20 cellular contexts compared by ENCODE assay signal in the genomic region with DNA sequence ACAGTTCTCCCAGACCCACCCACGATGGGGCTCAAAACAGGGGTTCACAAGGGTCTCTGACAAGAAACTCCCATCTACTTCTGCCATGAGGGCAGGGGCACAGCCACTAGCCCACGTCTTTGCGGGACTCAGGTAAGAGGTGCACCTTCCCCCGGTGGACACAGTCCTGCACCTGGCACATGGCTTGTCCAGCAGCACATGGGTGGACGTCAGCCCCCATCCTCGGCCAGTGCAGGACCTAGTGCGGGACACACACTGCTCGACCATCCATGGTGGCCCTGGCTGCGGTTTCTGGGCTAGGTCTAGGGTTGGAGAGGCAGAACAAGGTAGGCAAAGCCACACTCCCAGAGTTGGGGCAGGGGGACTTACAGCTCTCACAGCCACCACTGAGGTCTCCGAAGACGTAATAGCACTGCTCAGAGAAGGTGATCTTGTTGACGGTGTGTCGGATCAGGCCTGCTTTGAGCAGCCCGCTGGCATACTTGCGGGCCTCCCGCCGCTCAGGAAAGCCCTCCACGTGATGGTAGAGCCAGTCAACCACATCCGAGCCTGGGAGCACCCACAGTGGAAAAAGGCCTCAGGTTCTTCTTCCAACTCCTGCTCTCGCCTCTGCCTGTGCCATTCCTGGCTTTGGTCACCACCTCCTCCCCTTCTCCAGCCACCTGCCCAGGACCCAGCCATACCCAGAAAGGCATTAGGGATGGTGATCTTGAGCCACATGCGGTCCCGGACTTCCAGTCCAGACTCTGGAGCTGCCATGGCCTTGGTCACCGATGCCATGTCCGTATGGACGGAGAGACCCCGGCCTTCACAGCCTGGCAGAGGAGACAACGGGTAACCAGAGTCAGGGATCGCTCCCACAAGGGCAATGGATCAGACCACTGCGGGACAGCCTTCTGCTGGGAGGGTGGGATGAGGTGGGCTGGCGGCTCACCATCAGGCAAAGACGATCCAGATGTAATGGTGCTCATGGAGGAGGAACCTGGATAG. TPM values are rescaled to one million over a fixed set of nuclear protein-coding genes. Genes with fewer than 3 reads are reported as not detected.
A peak's percentile ranks its signal among the peaks of the same experiment; 100 is the strongest.
DNase-seq lines count a peak whose midpoint lies in the region; ATAC-seq, FAIRE-seq and TF ChIP-seq lines count a peak whose summit lies in the region.
"Had no signal": no experiment of that assay in that cellular context is flagged by ENCODE, and none has a peak within 500 bp of the region (broad histone marks: within the 10 kb centered on the region; RNA-seq: fewer than 3 reads in every experiment).

No MANE protein-coding gene starts in this region.

- intact Hi-C loops in prostate gland (cut with DNase I) = no loop called here

- H3K36me3 ChIP-seq in prostate gland = peaks cover 2 to 35% of the 10 kb centered on the region in 2 donors

- H3K36me3 Mint-ChIP-seq in chondrocyte (ENCODE audit: low read depth) = peaks cover 29% of the 10 kb centered on the region
- peaks cover 41% of the 10 kb centered on the region for H3K36me3 Mint-ChIP-seq in endothelial cell (ENCODE audit: low read depth, unreplicated experiment)

- no peaks in the 10 kb centered on the region for H3K9me3 ChIP-seq in prostate gland
- H3K9me3 ChIP-seq: Caco-2, Peyer's patch had no signal

- ATAC-seq in GM21447 (IDR thresholded peaks at IDR 0.05; ENCODE audit: unreplicated experiment) = no peak

- no peaks in the 10 kb centered on the region for H3K27me3 Mint-ChIP-seq in chondrocyte (ENCODE audit: low read depth)
- peaks cover 22% of the 10 kb centered on the region for H3K27me3 Mint-ChIP-seq in endothelial cell (ENCODE audit: unreplicated experiment)

- FAIRE-seq in HTR-8/SVneo (lab: Jason Lieb, UNC) = peak; percentile 13
- FAIRE-seq: H54 had no signal

- H3K4me1 ChIP-seq in prostate gland (replicated peaks) = peaks cover 13% of the 10 kb centered on the region
- H3K4me1 ChIP-seq: Caco-2 had no signal

- 94% methylated on average over 27 of the region's 31 CpGs for WGBS in prostate gland

- TF ChIP-seq CTCF in 22Rv1 (IDR thresholded peaks at IDR 0.05) (no peak), chondrocyte (IDR thresholded peaks at IDR 0.05) (no peak), prostate gland (IDR thresholded peaks at IDR 0.05) (no peak), endothelial cell (IDR thresholded peaks at IDR 0.05; ENCODE audit: unreplicated experiment) (no peak)

- H3K27ac Mint-ChIP-seq in chondrocyte (ENCODE audit: unreplicated experiment) = peak overlapping the region; percentile 8
- H3K27ac Mint-ChIP-seq in endothelial cell (ENCODE audit: unreplicated experiment) = no peak overlapping the region

- H3K4me1 Mint-ChIP-seq in chondrocyte (ENCODE audit: low read depth) (peaks cover 34% of the 10 kb centered on the region), endothelial cell (ENCODE audit: unreplicated experiment) (peaks cover 5% of the 10 kb centered on the region)

- no peak for TF ChIP-seq POLR2A in prostate gland (IDR thresholded peaks at IDR 0.05)

- no peak for DNase-seq in HTR-8/SVneo (ENCODE audit: insufficient read length, low spot score)
- DNase-seq in chondrocyte (ENCODE audit: low spot score) = no peak
- DNase-seq in prostate gland (ENCODE audit: low spot score) = no peak
- no peak for DNase-seq in endothelial cell (ENCODE audit: low spot score)
- DNase-seq in COLO668 (lab: John Stamatoyannopoulos, UW; ENCODE audit: unreplicated experiment) = no peak
- DNase-seq: ACHN, AML-193, Caco-2, DMS153, EL, Karpas-422, MM.1S, NCI-H1105, NCI-H1694, NCI-H524 treated with DMSO at 0.1 percent for 48 hours, SHP77 had no signal

- H3K9me3 Mint-ChIP-seq in chondrocyte (ENCODE audit: low read depth) (no peaks in the 10 kb centered on the region), endothelial cell (ENCODE audit: unreplicated experiment) (no peaks in the 10 kb centered on the region)

- H3K27me3 ChIP-seq in prostate gland (replicated peaks; ENCODE audit: insufficient read depth) = no peaks in the 10 kb centered on the region
- H3K27me3 ChIP-seq: Peyer's patch had no signal

- H3K4me3 ChIP-seq in prostate gland = no peak overlapping the region
- H3K4me3 ChIP-seq: Peyer's patch had no signal

- H3K27ac ChIP-seq in 22Rv1 (peak overlapping the region; percentile 98; the same call in 1 of the 2 replicates), prostate gland (peak overlapping the region; percentile 86 to 99)

- H3K4me3 Mint-ChIP-seq in chondrocyte (ENCODE audit: unreplicated experiment) (no peak overlapping the region), endothelial cell (ENCODE audit: unreplicated experiment) (no peak overlapping the region)

RNA-seq across cellular contexts. Expression of gene ACADVL, which starts 7.3 kb away (rescaled TPM):
- total RNA-seq in chondrocyte = 427 to 584 TPM (median 454 TPM) in 3 replicates
- 100 to 1,000 TPM; 589 to 593 TPM for total RNA-seq in prostate gland
- total RNA-seq in endothelial cell (ENCODE audit: unreplicated experiment) = 281 TPM

RNA-seq across cellular contexts. Expression of gene DVL2, which starts 7.3 kb away (rescaled TPM):
- total RNA-seq in chondrocyte (58.8 to 65.2 TPM (median 59.5 TPM) in 3 replicates), prostate gland (100 to 1,000 TPM in 1 of 2 donors, 10 to 100 TPM in 1; 52.3 to 116 TPM), endothelial cell (ENCODE audit: unreplicated experiment) (58.2 TPM)

RNA-seq across cellular contexts. Expression of gene DLG4, which starts 7.4 kb away (rescaled TPM):
- 28.3 to 34.4 TPM (median 31.3 TPM) in 3 replicates for total RNA-seq in chondrocyte
- total RNA-seq in prostate gland = 10 to 100 TPM in 1 of 2 donors, 1 to 10 TPM in 1; 9.3 to 31.6 TPM
- 44.3 TPM for total RNA-seq in endothelial cell (ENCODE audit: unreplicated experiment)

RNA-seq across cellular contexts. Expression of gene PHF23, which starts 12.2 kb away (rescaled TPM):
- total RNA-seq in chondrocyte (49.5 to 57.8 TPM (median 53.1 TPM) in 3 replicates), prostate gland (10 to 100 TPM; 41.2 to 92.5 TPM), endothelial cell (ENCODE audit: unreplicated experiment) (80.9 TPM)

RNA-seq across cellular contexts. Expression of gene GABARAP, which starts 15.2 kb away (rescaled TPM):
- total RNA-seq in chondrocyte (449 to 459 TPM (median 455 TPM) in 3 replicates), prostate gland (100 to 1,000 TPM; 493 to 527 TPM), endothelial cell (ENCODE audit: unreplicated experiment) (418 TPM)
